1 cellular context compared by ENCODE assay signal in the genomic region with DNA sequence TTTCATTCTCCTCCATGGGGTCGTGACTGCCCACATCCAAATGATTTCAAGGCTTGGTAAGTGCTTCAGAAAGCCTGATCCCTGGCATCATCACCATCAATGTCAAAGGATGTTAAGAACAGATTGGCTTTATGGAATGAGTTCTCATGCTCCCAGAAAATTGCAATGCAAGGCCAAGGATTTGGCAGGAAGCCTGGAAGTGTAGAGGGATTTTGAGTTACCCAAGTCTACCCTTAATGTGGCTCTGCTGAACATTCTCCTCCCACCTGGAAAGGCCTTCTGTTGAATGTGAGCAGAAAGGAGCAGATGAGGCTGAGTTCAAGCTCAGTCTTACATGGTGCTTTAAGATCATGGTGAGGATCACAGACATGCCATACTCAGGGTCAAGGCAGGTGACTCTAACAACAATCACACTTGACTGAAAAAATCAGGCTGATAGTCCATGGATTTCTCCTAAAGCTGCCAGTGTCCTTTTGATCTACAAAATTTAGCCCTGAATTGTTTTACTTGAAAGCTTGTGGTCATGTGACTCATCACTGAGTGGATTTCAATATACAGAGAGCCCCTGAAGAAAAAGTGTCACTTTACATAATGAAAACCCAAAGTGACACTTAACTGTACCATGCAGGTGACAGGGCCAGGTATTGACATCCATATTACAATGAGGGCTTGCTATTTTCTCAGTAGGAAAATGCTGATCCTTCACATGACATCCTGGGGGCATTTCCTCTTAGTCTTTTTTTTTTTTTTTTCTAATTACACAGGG.
TF ChIP-seq lines count a peak whose summit lies in the region.

No MANE protein-coding gene starts in this region.

TF ChIP-seq in GM23338, 12 proteins besides CTCF, POLR2A, EP300 and RAD21 (continued from another document):
- TF ChIP-seq, protein P1, sequence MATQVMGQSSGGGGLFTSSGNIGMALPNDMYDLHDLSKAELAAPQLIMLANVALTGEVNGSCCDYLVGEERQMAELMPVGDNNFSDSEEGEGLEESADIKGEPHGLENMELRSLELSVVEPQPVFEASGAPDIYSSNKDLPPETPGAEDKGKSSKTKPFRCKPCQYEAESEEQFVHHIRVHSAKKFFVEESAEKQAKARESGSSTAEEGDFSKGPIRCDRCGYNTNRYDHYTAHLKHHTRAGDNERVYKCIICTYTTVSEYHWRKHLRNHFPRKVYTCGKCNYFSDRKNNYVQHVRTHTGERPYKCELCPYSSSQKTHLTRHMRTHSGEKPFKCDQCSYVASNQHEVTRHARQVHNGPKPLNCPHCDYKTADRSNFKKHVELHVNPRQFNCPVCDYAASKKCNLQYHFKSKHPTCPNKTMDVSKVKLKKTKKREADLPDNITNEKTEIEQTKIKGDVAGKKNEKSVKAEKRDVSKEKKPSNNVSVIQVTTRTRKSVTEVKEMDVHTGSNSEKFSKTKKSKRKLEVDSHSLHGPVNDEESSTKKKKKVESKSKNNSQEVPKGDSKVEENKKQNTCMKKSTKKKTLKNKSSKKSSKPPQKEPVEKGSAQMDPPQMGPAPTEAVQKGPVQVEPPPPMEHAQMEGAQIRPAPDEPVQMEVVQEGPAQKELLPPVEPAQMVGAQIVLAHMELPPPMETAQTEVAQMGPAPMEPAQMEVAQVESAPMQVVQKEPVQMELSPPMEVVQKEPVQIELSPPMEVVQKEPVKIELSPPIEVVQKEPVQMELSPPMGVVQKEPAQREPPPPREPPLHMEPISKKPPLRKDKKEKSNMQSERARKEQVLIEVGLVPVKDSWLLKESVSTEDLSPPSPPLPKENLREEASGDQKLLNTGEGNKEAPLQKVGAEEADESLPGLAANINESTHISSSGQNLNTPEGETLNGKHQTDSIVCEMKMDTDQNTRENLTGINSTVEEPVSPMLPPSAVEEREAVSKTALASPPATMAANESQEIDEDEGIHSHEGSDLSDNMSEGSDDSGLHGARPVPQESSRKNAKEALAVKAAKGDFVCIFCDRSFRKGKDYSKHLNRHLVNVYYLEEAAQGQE (IDR thresholded peaks at IDR 0.05; ENCODE audit: unreplicated experiment): no peak
- no peak for TF ChIP-seq EZH2phosphoT487 (IDR thresholded peaks at IDR 0.05; ENCODE audit: unreplicated experiment)
- no peak for TF ChIP-seq NANOG (IDR thresholded peaks at IDR 0.05; ENCODE audit: borderline replicate concordance)
- TF ChIP-seq, protein P2, sequence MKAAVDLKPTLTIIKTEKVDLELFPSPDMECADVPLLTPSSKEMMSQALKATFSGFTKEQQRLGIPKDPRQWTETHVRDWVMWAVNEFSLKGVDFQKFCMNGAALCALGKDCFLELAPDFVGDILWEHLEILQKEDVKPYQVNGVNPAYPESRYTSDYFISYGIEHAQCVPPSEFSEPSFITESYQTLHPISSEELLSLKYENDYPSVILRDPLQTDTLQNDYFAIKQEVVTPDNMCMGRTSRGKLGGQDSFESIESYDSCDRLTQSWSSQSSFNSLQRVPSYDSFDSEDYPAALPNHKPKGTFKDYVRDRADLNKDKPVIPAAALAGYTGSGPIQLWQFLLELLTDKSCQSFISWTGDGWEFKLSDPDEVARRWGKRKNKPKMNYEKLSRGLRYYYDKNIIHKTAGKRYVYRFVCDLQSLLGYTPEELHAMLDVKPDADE (IDR thresholded peaks at IDR 0.05): no peak
- TF ChIP-seq STAT1 (IDR thresholded peaks at IDR 0.05; ENCODE audit: unreplicated experiment): no peak
- TF ChIP-seq, protein P3, sequence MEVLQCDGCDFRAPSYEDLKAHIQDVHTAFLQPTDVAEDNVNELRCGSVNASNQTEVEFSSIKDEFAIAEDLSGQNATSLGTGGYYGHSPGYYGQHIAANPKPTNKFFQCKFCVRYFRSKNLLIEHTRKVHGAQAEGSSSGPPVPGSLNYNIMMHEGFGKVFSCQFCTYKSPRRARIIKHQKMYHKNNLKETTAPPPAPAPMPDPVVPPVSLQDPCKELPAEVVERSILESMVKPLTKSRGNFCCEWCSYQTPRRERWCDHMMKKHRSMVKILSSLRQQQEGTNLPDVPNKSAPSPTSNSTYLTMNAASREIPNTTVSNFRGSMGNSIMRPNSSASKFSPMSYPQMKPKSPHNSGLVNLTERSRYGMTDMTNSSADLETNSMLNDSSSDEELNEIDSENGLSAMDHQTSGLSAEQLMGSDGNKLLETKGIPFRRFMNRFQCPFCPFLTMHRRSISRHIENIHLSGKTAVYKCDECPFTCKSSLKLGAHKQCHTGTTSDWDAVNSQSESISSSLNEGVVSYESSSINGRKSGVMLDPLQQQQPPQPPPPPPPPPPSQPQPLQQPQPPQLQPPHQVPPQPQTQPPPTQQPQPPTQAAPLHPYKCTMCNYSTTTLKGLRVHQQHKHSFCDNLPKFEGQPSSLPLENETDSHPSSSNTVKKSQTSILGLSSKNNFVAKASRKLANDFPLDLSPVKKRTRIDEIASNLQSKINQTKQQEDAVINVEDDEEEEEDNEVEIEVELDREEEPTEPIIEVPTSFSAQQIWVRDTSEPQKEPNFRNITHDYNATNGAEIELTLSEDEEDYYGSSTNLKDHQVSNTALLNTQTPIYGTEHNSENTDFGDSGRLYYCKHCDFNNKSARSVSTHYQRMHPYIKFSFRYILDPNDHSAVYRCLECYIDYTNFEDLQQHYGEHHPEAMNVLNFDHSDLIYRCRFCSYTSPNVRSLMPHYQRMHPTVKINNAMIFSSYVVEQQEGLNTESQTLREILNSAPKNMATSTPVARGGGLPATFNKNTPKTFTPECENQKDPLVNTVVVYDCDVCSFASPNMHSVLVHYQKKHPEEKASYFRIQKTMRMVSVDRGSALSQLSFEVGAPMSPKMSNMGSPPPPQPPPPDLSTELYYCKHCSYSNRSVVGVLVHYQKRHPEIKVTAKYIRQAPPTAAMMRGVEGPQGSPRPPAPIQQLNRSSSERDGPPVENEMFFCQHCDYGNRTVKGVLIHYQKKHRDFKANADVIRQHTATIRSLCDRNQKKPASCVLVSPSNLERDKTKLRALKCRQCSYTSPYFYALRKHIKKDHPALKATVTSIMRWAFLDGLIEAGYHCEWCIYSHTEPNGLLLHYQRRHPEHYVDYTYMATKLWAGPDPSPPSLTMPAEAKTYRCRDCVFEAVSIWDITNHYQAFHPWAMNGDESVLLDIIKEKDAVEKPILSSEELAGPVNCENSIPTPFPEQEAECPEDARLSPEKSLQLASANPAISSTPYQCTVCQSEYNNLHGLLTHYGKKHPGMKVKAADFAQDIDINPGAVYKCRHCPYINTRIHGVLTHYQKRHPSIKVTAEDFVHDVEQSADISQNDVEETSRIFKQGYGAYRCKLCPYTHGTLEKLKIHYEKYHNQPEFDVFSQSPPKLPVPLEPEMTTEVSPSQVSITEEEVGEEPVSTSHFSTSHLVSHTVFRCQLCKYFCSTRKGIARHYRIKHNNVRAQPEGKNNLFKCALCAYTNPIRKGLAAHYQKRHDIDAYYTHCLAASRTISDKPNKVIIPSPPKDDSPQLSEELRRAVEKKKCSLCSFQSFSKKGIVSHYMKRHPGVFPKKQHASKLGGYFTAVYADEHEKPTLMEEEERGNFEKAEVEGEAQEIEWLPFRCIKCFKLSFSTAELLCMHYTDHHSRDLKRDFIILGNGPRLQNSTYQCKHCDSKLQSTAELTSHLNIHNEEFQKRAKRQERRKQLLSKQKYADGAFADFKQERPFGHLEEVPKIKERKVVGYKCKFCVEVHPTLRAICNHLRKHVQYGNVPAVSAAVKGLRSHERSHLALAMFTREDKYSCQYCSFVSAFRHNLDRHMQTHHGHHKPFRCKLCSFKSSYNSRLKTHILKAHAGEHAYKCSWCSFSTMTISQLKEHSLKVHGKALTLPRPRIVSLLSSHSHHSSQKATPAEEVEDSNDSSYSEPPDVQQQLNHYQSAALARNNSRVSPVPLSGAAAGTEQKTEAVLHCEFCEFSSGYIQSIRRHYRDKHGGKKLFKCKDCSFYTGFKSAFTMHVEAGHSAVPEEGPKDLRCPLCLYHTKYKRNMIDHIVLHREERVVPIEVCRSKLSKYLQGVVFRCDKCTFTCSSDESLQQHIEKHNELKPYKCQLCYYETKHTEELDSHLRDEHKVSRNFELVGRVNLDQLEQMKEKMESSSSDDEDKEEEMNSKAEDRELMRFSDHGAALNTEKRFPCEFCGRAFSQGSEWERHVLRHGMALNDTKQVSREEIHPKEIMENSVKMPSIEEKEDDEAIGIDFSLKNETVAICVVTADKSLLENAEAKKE (CRISPR knock-in tag; IDR thresholded peaks at IDR 0.05): no peak
- TF ChIP-seq CREB1 (CRISPR knock-in tag; IDR thresholded peaks at IDR 0.05; ENCODE audit: low read depth): no peak
TF ChIP-seq in GM23338: peak in this region for 0.
